8 cellular contexts compared by ENCODE assay signal in the genomic region with DNA sequence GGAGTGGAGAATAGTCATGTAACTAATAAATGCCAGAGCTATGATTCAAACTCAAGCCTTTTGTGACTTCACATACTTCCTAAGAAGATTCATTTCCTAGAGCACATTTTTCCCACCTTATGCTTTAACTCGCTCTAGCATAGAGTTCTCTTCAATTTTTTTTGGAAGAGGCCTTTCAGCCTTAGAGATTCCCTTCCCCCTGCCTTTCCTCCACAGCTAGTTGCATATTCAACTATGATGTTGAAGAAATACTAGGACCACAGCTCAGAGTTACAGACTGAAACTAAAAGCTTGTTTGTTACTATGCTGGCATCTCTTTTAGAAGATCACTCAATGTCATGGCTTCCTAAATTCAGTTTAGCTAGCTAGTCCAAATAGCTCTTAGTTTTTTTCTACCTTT.
DNase-seq lines count a peak whose midpoint lies in the region; ATAC-seq, FAIRE-seq and TF ChIP-seq lines count a peak whose summit lies in the region.
"Not testable (repeated sequence)": the region's sequence is repeated elsewhere in the genome, so short reads cannot be mapped to it uniquely, and the experiment has no call there.

No MANE protein-coding gene starts in this region.

- H3K9me3 Mint-ChIP-seq in activated T-cell treated with anti-CD3 and anti-CD28 coated beads, Interleukin-2, amount 50 U/mL, for 24 hours; stimulated activated naive CD8-positive, alpha-beta T cell treated with anti-CD3 and anti-CD28 coated beads, Interleukin-15, Interleukin-2, amounts not matched to agents 100 ng/mL and 50 ng/mL, for 24 hours: not testable (repeated sequence)

- CTCF ChIA-PET in PC-9 (lab: Charles Lee): not testable (repeated sequence)

- H3K27ac ChIP-seq in DND-41 (ENCODE audit: low read length) (peak overlapping the region; percentile 70), PC-9 (peak overlapping the region; percentile 70), keratinocyte (ENCODE audit: control insufficient read depth, insufficient read depth, low read length) (peak overlapping the region; percentile 74)

- H3K79me2 ChIP-seq in DND-41 (ENCODE audit: insufficient read depth, low read length); PC-9 (ENCODE audit: low read depth); keratinocyte (ENCODE audit: control insufficient read depth, insufficient read depth, low read length): not testable (repeated sequence)

- not testable (repeated sequence) for H2AFZ ChIP-seq in DND-41 (ENCODE audit: low read depth, low read length); PC-9; keratinocyte (ENCODE audit: control insufficient read depth, low read length)

- DNase-seq in DND-41; activated T-cell treated with anti-CD3 and anti-CD28 coated beads, Interleukin-2, amount 50 U/mL, for 24 hours: not testable (repeated sequence)
- DNase-seq in PC-9: peak in 1 of 2 experiments; percentile 45
- peak; percentile 74 for DNase-seq in bronchial epithelial cell (ENCODE audit: low read depth)
- DNase-seq in keratinocyte (ENCODE audit: low read depth, low spot score): peak; percentile 19

- dilution Hi-C loops in keratinocyte (cut with MboI; ENCODE audit: extremely low pct_ligation_motif_present, low sequenced_read_pairs): not testable (repeated sequence)

- POLR2A ChIA-PET in PC-9 (lab: Charles Lee; ENCODE audit: unreplicated experiment): not testable (repeated sequence)

- ATAC-seq in DND-41 (ENCODE audit: insufficient read depth, low read depth) (peak; percentile 74), GM19463 (IDR thresholded peaks at IDR 0.05; ENCODE audit: unreplicated experiment) (peak; percentile 57), HG03342 (IDR thresholded peaks at IDR 0.05; ENCODE audit: unreplicated experiment) (peak; percentile 48)

- H3K4me1 Mint-ChIP-seq in activated T-cell treated with anti-CD3 and anti-CD28 coated beads, Interleukin-2, amount 50 U/mL, for 24 hours (ENCODE audit: low read depth): peaks cover 17% of the 10 kb centered on the region
- peaks cover 23% of the 10 kb centered on the region for H3K4me1 Mint-ChIP-seq in stimulated activated naive CD8-positive, alpha-beta T cell treated with anti-CD3 and anti-CD28 coated beads, Interleukin-15, Interleukin-2, amounts not matched to agents 100 ng/mL and 50 ng/mL, for 24 hours (ENCODE audit: low read depth)

- H3K27me3 Mint-ChIP-seq in activated T-cell treated with anti-CD3 and anti-CD28 coated beads, Interleukin-2, amount 50 U/mL, for 24 hours; stimulated activated naive CD8-positive, alpha-beta T cell treated with anti-CD3 and anti-CD28 coated beads, Interleukin-15, Interleukin-2, amounts not matched to agents 100 ng/mL and 50 ng/mL, for 24 hours: not testable (repeated sequence)

- H4K20me1 ChIP-seq in DND-41 (ENCODE audit: insufficient read depth, low read length); PC-9 (ENCODE audit: insufficient read depth); keratinocyte (ENCODE audit: control insufficient read depth, extremely low read depth, insufficient read depth, low read length): not testable (repeated sequence)

- BruUV-seq in PC-9 (replicated peaks; lab: Mats Ljungman, UMichigan): not testable (repeated sequence)

- H3K36me3 ChIP-seq in DND-41 (ENCODE audit: insufficient read depth, low read length): peaks cover 15% of the 10 kb centered on the region
- not testable (repeated sequence) for H3K36me3 ChIP-seq in PC-9 (ENCODE audit: low read depth); bronchial epithelial cell (ENCODE audit: control insufficient read depth, insufficient read depth, low read length); keratinocyte (ENCODE audit: control insufficient read depth in 2 of 2, extremely low read depth in 1 of 2, insufficient read depth in 2 of 2, low read length in 2 of 2)

- H3K4me2 ChIP-seq in DND-41 (ENCODE audit: insufficient read depth, low read length) (peak overlapping the region; percentile 42; the same call in 1 of the 2 replicates), PC-9 (peak overlapping the region; percentile 28; the same call in 1 of the 2 replicates), keratinocyte (ENCODE audit: control insufficient read depth, extremely low read depth, insufficient read depth, low read depth, low read length) (peak overlapping the region; percentile 12)

- H3K27me3 ChIP-seq in DND-41 (ENCODE audit: insufficient read depth, low read length, poor library complexity); PC-9 (ENCODE audit: insufficient read depth, low read depth); bronchial epithelial cell (ENCODE audit: control insufficient read depth, insufficient read depth, low read length); keratinocyte (ENCODE audit: control insufficient read depth, extremely low read depth, insufficient read depth, low read length): not testable (repeated sequence)

- peaks cover 19% of the 10 kb centered on the region for H3K4me1 ChIP-seq in DND-41 (ENCODE audit: insufficient read depth, low read length)
- H3K4me1 ChIP-seq in PC-9 (replicated peaks; ENCODE audit: insufficient read depth); keratinocyte (ENCODE audit: control insufficient read depth, extremely low read depth, insufficient read depth, low read length): not testable (repeated sequence)

- peaks cover 33% of the 10 kb centered on the region for H3K36me3 Mint-ChIP-seq in activated T-cell treated with anti-CD3 and anti-CD28 coated beads, Interleukin-2, amount 50 U/mL, for 24 hours (ENCODE audit: low read depth)
- H3K36me3 Mint-ChIP-seq in stimulated activated naive CD8-positive, alpha-beta T cell treated with anti-CD3 and anti-CD28 coated beads, Interleukin-15, Interleukin-2, amounts not matched to agents 100 ng/mL and 50 ng/mL, for 24 hours (ENCODE audit: low read depth): peaks cover 28% of the 10 kb centered on the region

- H3K4me3 Mint-ChIP-seq in activated T-cell treated with anti-CD3 and anti-CD28 coated beads, Interleukin-2, amount 50 U/mL, for 24 hours: peak overlapping the region; percentile 52
- peak overlapping the region; percentile 76 for H3K4me3 Mint-ChIP-seq in stimulated activated naive CD8-positive, alpha-beta T cell treated with anti-CD3 and anti-CD28 coated beads, Interleukin-15, Interleukin-2, amounts not matched to agents 100 ng/mL and 50 ng/mL, for 24 hours

- not testable (repeated sequence) for H3K9me1 ChIP-seq in keratinocyte (ENCODE audit: control insufficient read depth, extremely low read depth, insufficient read depth, low read length)

- intact Hi-C loops in PC-9 (cut with micrococcal nuclease; ENCODE audit: unreplicated experiment): not testable (repeated sequence)

- H3K9me3 ChIP-seq in DND-41 (ENCODE audit: insufficient read depth, low read length, severe bottlenecking); PC-9 (ENCODE audit: insufficient read depth, low read depth); keratinocyte (ENCODE audit: control insufficient read depth, low read depth, low read length): not testable (repeated sequence)

- not testable (repeated sequence) for TF ChIP-seq CTCF in DND-41 (IDR thresholded peaks at IDR 0.05; ENCODE audit: borderline replicate concordance, extremely low read depth, low read length, poor library complexity, severe bottlenecking); PC-9 (conservative IDR thresholded peaks at IDR 0.05); bronchial epithelial cell (IDR thresholded peaks at IDR 0.05; ENCODE audit: insufficient read depth, low read length, severe bottlenecking); keratinocyte (optimal IDR thresholded peaks at IDR 0.05 in 1 of 3, IDR thresholded peaks at IDR 0.05 in 1 of 3, conservative IDR thresholded peaks at IDR 0.05 in 1 of 3; ENCODE audit: extremely low read depth in 1 of 3, insufficient read depth in 2 of 3, low read length in 3 of 3)

- not testable (repeated sequence) for H3F3A ChIP-seq in PC-9 (ENCODE audit: insufficient read depth, low read depth)

- H3K4me3 ChIP-seq in DND-41 (ENCODE audit: low read depth in 1 of 2, low read length in 2 of 2); PC-9; bronchial epithelial cell (ENCODE audit: low read depth, low read length); keratinocyte (ENCODE audit: control insufficient read depth in 2 of 3, extremely low read depth in 1 of 3, insufficient read depth in 2 of 3, low read depth in 1 of 3, low read length in 3 of 3): not testable (repeated sequence)

- H3K9me2 ChIP-seq in PC-9 (ENCODE audit: insufficient read depth): not testable (repeated sequence)

- not testable (repeated sequence) for FAIRE-seq in bronchial epithelial cell (lab: Jason Lieb, UNC)
- peak; percentile 88 for FAIRE-seq in keratinocyte (lab: Jason Lieb, UNC)

- not testable (repeated sequence) for H3K9ac ChIP-seq in DND-41 (ENCODE audit: low read depth, low read length)
- H3K9ac ChIP-seq in keratinocyte (ENCODE audit: control insufficient read depth, extremely low read depth, insufficient read depth, low read length): peak overlapping the region; percentile 26

- peak overlapping the region; percentile 93 for H3K27ac Mint-ChIP-seq in activated T-cell treated with anti-CD3 and anti-CD28 coated beads, Interleukin-2, amount 50 U/mL, for 24 hours
- peak overlapping the region; percentile 91 for H3K27ac Mint-ChIP-seq in stimulated activated naive CD8-positive, alpha-beta T cell treated with anti-CD3 and anti-CD28 coated beads, Interleukin-15, Interleukin-2, amounts not matched to agents 100 ng/mL and 50 ng/mL, for 24 hours
